In the genomic region with DNA sequence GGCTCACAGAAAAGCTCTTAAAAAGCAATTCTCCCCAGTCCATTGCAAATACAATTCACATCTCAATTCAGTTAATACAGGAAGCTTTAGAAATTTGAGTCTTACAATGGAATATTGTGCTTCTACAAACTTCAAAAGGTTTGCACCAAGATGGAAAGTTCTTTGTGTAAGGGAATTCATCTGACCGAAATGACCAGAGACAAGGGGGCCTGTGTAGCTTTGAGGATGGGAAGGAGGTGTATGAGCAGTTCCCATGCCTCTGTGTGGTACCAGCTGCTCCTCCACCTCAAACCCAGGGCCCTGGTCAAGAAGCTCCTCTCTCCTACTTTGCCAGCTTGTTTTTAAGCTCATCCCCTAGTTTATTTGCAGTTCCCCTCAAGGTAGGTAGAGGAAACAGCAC, we compare ENCODE assay signal across 14 cellular contexts.
"Had no signal": no experiment of that assay in that cellular context is flagged by ENCODE, and none has a peak within 500 bp of the region (broad histone marks: within the 10 kb centered on the region; RNA-seq: fewer than 3 reads in every experiment).

No MANE protein-coding gene starts in this region.

- H3K9me3 Mint-ChIP-seq: activated CD4-positive, alpha-beta memory T cell treated with anti-CD3 and anti-CD28 coated beads, Interleukin-2, amount 10 ng/mL, durations not matched to agents 7 days and 5 days; activated T-cell treated with anti-CD3 and anti-CD28 coated beads, Interleukin-2, amount 50 U/mL, for 72 hours; natural killer cell; T-helper 2 cell treated with Interferon-gamma antibody and Interleukin-4, amounts not matched to agents 5 μg/mL and 100 μg/mL, for 36 hours had no signal

- H3K9me3 ChIP-seq: tibial nerve had no signal

- H3K27ac Mint-ChIP-seq: activated CD4-positive, alpha-beta memory T cell treated with anti-CD3 and anti-CD28 coated beads, Interleukin-2, amount 10 ng/mL, durations not matched to agents 7 days and 5 days; activated CD4-positive, alpha-beta T cell treated with anti-CD3 and anti-CD28 coated beads for 36 hours; activated T-cell treated with anti-CD3 and anti-CD28 coated beads, Interleukin-2, amount 50 U/mL, for 72 hours; natural killer cell; T-helper 2 cell treated with Interferon-gamma antibody and Interleukin-4, amounts not matched to agents 5 μg/mL and 100 μg/mL, for 36 hours had no signal

- ATAC-seq: activated CD4-positive, alpha-beta T cell treated with anti-CD3 and anti-CD28 coated beads for 36 hours; activated T-cell treated with anti-CD3 and anti-CD28 coated beads, Interleukin-2, amount 50 U/mL, for 72 hours; natural killer cell; stimulated activated memory B cell treated with anti-CD40 and anti-IgM and Interleukin-4, amounts not matched to agents 10 μg/mL and 1 μg/mL and 100 μg/mL, for 72 hours had no signal

- H3K27me3 ChIP-seq: cardiac muscle cell, hepatocyte, tibial nerve had no signal

- H3K79me2 ChIP-seq: hepatocyte had no signal

- H3K27ac ChIP-seq: cardiac muscle cell, hepatocyte had no signal

- H3K4me3 ChIP-seq: cardiac muscle cell, hepatocyte, tibial nerve had no signal

- H3K36me3 ChIP-seq: cardiac muscle cell, tibial nerve had no signal

- H3K36me3 Mint-ChIP-seq: natural killer cell; stimulated activated memory B cell treated with anti-CD40 and anti-IgM and Interleukin-4, amounts not matched to agents 10 μg/mL and 1 μg/mL and 100 μg/mL, for 72 hours had no signal

- H3K4me2 ChIP-seq: hepatocyte had no signal

- DNase-seq: activated CD4-positive, alpha-beta memory T cell treated with anti-CD3 and anti-CD28 coated beads, Interleukin-2, amount 10 ng/mL, durations not matched to agents 7 days and 5 days; activated CD4-positive, alpha-beta T cell treated with anti-CD3 and anti-CD28 coated beads for 36 hours; activated naive CD4-positive, alpha-beta T cell; activated T-cell treated with anti-CD3 and anti-CD28 coated beads, Interleukin-2, amount 50 U/mL, for 72 hours; kidney glomerular epithelial cell; natural killer cell; retina; small intestine; SW 1271 had no signal

- H2AFZ ChIP-seq: hepatocyte had no signal

- H3K4me1 Mint-ChIP-seq: activated CD4-positive, alpha-beta T cell treated with anti-CD3 and anti-CD28 coated beads for 36 hours had no signal

- H3K4me3 Mint-ChIP-seq: activated CD4-positive, alpha-beta memory T cell treated with anti-CD3 and anti-CD28 coated beads, Interleukin-2, amount 10 ng/mL, durations not matched to agents 7 days and 5 days; activated CD4-positive, alpha-beta T cell treated with anti-CD3 and anti-CD28 coated beads for 36 hours; activated T-cell treated with anti-CD3 and anti-CD28 coated beads, Interleukin-2, amount 50 U/mL, for 72 hours; natural killer cell; stimulated activated memory B cell treated with anti-CD40 and anti-IgM and Interleukin-4, amounts not matched to agents 10 μg/mL and 1 μg/mL and 100 μg/mL, for 72 hours; T-helper 2 cell treated with Interferon-gamma antibody and Interleukin-4, amounts not matched to agents 5 μg/mL and 100 μg/mL, for 36 hours had no signal
